In genomic region chr6:18501313-18502013, GRCh38 we compare ENCODE assay signal across 9 cellular contexts.
DNase-seq lines count a peak whose midpoint lies in the region.
"Had no signal": no experiment of that assay in that cellular context is flagged by ENCODE, and none has a peak within 500 bp of the region (broad histone marks: within the 10 kb centered on the region; RNA-seq: fewer than 3 reads in every experiment).

No MANE protein-coding gene starts in this region.

- peaks cover 41% of the 10 kb centered on the region for H3K27me3 Mint-ChIP-seq in activated T-helper 2 cell treated with anti-CD3 and anti-CD28 coated beads, Interferon-gamma antibody, Interleukin-2, Interleukin-4, amounts not matched to agents 10 μg/mL and 5 μg/mL and 100 μg/mL, durations not matched to agents 14 hours and 24 hours and 36 hours (ENCODE audit: low read depth)

- intact Hi-C loops in activated T-helper 2 cell treated with anti-CD3 and anti-CD28 coated beads, Interferon-gamma antibody, Interleukin-2, Interleukin-4, amounts not matched to agents 10 μg/mL and 5 μg/mL and 100 μg/mL, durations not matched to agents 14 hours and 24 hours and 36 hours (cut with micrococcal nuclease): loop anchor here (2.0 to 5.0 kb wide), 2 partner anchors 15 to 379 kb away; partner anchors contain the start of gene NHLRC1

- no peaks in the 10 kb centered on the region for H3K36me3 Mint-ChIP-seq in activated T-helper 2 cell treated with anti-CD3 and anti-CD28 coated beads, Interferon-gamma antibody, Interleukin-2, Interleukin-4, amounts not matched to agents 10 μg/mL and 5 μg/mL and 100 μg/mL, durations not matched to agents 14 hours and 24 hours and 36 hours (ENCODE audit: low read depth)

- DNase-seq in GDM1 (lab: John Stamatoyannopoulos, UW) (peak; percentile 1), SKM-1 treated with dmso at 0.1 percent for 144 hours (lab: John Stamatoyannopoulos, UW; ENCODE audit: unreplicated experiment) (peak; percentile 11), glomerular visceral epithelial cell (ENCODE audit: extremely low spot score) (peak; percentile 82), renal cortical epithelial cell (ENCODE audit: low read depth) (peak; percentile 97), NOMO-1 (lab: John Stamatoyannopoulos, UW; ENCODE audit: unreplicated experiment in 2 of 2) (no peak), GM19240 (ENCODE audit: insufficient read length, low spot score) (no peak)
- no peak for DNase-seq in activated T-helper 2 cell treated with anti-CD3 and anti-CD28 coated beads, Interferon-gamma antibody, Interleukin-2, Interleukin-4, amounts not matched to agents 10 μg/mL and 5 μg/mL and 100 μg/mL, durations not matched to agents 14 hours and 24 hours and 36 hours (ENCODE audit: low spot score)
- DNase-seq in stimulated activated CD4-positive, alpha-beta T cell treated with anti-CD3 and anti-CD28 coated beads, Interleukin-1b, Interleukin-23, amount 100 ng/mL, for 48 hours: no peak
- DNase-seq: activated T-cell treated with anti-CD3 and anti-CD28 coated beads, Interleukin-2, amount 50 U/mL, for 4 hours had no signal

- no peak overlapping the region for H3K27ac Mint-ChIP-seq in activated T-helper 2 cell treated with anti-CD3 and anti-CD28 coated beads, Interferon-gamma antibody, Interleukin-2, Interleukin-4, amounts not matched to agents 10 μg/mL and 5 μg/mL and 100 μg/mL, durations not matched to agents 14 hours and 24 hours and 36 hours

- no peaks in the 10 kb centered on the region for H3K9me3 Mint-ChIP-seq in activated T-helper 2 cell treated with anti-CD3 and anti-CD28 coated beads, Interferon-gamma antibody, Interleukin-2, Interleukin-4, amounts not matched to agents 10 μg/mL and 5 μg/mL and 100 μg/mL, durations not matched to agents 14 hours and 24 hours and 36 hours
- H3K9me3 Mint-ChIP-seq: activated T-cell treated with anti-CD3 and anti-CD28 coated beads, Interleukin-2, amount 50 U/mL, for 4 hours had no signal

- peaks cover 6% of the 10 kb centered on the region for H3K4me1 Mint-ChIP-seq in activated T-helper 2 cell treated with anti-CD3 and anti-CD28 coated beads, Interferon-gamma antibody, Interleukin-2, Interleukin-4, amounts not matched to agents 10 μg/mL and 5 μg/mL and 100 μg/mL, durations not matched to agents 14 hours and 24 hours and 36 hours (ENCODE audit: low read depth)

- H3K4me3 Mint-ChIP-seq in activated T-helper 2 cell treated with anti-CD3 and anti-CD28 coated beads, Interferon-gamma antibody, Interleukin-2, Interleukin-4, amounts not matched to agents 10 μg/mL and 5 μg/mL and 100 μg/mL, durations not matched to agents 14 hours and 24 hours and 36 hours (ENCODE audit: low read depth): no peak overlapping the region
- H3K4me3 Mint-ChIP-seq: activated T-cell treated with anti-CD3 and anti-CD28 coated beads, Interleukin-2, amount 50 U/mL, for 4 hours had no signal

Comparison
In these comparisons a context has a peak if more than half of its experiments do, and no peak if none do; other contexts are left out.
1. DNase-seq: peak in GDM1 (single experiment), SKM-1 treated with dmso at 0.1 percent for 144 hours (single experiment), glomerular visceral epithelial cell (single experiment) and renal cortical epithelial cell (single experiment); none in NOMO-1 (0 of 2), GM19240 (single experiment), activated T-helper 2 cell treated with anti-CD3 and anti-CD28 coated beads, Interferon-gamma antibody, Interleukin-2, Interleukin-4, amounts not matched to agents 10 μg/mL and 5 μg/mL and 100 μg/mL, durations not matched to agents 14 hours and 24 hours and 36 hours (single experiment) and stimulated activated CD4-positive, alpha-beta T cell treated with anti-CD3 and anti-CD28 coated beads, Interleukin-1b, Interleukin-23, amount 100 ng/mL, for 48 hours (single experiment).